Comparison of ENCODE assay signal across 20 cellular contexts in the genomic region with DNA sequence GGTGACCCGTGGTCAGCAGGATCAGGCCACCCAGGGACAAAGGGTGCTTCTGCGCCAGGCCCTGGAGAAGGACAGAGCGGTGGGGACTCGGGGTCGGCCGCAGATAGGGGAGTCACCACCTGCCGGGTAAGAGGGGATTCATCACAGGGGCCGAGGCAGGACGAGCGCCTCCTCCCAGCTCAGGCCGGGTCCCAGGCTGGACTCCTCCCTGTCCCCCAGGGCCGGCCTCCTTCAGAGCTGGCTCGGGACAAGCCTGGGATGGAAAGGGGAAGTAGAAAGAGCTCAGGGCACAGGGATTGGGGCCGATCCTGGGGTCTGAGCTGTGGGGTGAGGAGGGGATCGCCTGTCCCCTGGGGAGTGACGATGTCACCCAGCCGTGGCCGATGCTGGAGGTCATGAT.
"Had no signal": no experiment of that assay in that cellular context is flagged by ENCODE, and none has a peak within 500 bp of the region (broad histone marks: within the 10 kb centered on the region; RNA-seq: fewer than 3 reads in every experiment).

No MANE protein-coding gene starts in this region.

- H3K4me2 ChIP-seq: smooth muscle cell had no signal

- DNase-seq: effector memory CD8-positive, alpha-beta T cell; foreskin fibroblast; glutamatergic neuron; kidney; left cardiac atrium; left ventricle myocardium superior; mesendoderm; naive B cell; right cardiac atrium; stimulated activated CD4-positive, alpha-beta T cell treated with anti-CD3 and anti-CD28 coated beads, Interleukin-2, amount 100 ng/mL, for 48 hours; stimulated activated naive CD8-positive, alpha-beta T cell treated with anti-CD3 and anti-CD28 coated beads, Interleukin-15, Interleukin-2, amounts not matched to agents 100 U/mL and 50 U/mL, for 24 hours; upper lobe of right lung had no signal

- H3K4me3 ChIP-seq: lung, smooth muscle cell, suprapubic skin, upper lobe of right lung had no signal

- H3K27me3 ChIP-seq: tibial nerve had no signal

- H3K27ac ChIP-seq: epithelial cell of prostate, esophagus muscularis mucosa, gastroesophageal sphincter, suprapubic skin, tibial nerve, upper lobe of right lung had no signal

- FAIRE-seq: colon, kidney had no signal

- H3K36me3 ChIP-seq: esophagus muscularis mucosa, gastroesophageal sphincter, suprapubic skin, tibial nerve, upper lobe of right lung had no signal

- ATAC-seq: effector memory CD8-positive, alpha-beta T cell; gastroesophageal sphincter; stimulated activated naive CD8-positive, alpha-beta T cell treated with anti-CD3 and anti-CD28 coated beads, Interleukin-15, Interleukin-2, amounts not matched to agents 100 U/mL and 50 U/mL, for 24 hours; upper lobe of right lung had no signal

- H3K9me3 ChIP-seq: esophagus muscularis mucosa, gastroesophageal sphincter, suprapubic skin, tibial nerve, upper lobe of right lung had no signal

- H3K4me1 ChIP-seq: esophagus muscularis mucosa, gastroesophageal sphincter, suprapubic skin, tibial nerve, upper lobe of right lung had no signal
